ENCODE assay signal across 1 cellular context in the genomic region with DNA sequence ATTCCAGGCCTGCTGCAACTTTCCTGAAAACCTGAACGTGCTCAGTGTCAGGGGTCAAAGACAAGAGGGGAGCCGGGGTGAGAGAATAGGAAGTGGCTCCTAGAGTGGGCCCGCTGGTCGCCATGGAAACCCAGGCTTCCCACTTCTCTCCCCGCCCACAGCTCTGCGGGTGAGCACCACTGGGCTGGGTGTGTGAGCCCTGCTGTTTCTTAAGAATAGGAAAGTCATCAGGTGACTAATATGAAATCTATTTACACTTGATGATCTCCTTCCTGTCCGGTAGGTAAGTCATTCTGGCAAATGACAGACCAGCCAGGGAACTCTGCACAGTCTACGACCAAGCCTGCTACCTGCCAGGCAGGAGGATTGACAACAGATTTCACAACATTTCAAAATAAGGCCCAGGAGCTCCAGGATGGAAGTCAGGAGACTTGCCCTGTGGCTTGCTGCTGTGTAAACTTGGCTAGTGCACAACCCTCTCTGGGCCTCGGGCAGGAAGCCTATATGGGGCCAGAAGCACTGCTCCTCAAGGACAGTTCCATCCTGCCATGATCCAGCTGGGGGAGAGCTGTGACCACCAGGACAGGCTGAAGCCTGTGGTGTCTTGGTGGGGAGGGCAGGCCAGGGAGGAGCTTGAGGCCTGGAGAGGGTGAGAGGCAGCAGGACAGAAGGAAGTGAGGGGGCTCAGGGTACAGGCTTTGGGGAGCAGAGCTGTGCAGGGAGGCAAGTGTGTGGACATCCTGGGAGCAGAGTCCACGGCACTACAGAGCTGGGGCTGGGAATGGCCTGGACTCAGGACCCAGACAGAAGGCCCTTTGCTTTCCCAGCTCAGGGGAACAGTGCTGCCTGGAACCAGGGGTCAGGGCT.
TF ChIP-seq lines count a peak whose summit lies in the region.

No MANE protein-coding gene starts in this region.

TF ChIP-seq in HEK293, 187 proteins besides CTCF, POLR2A, EP300 and RAD21 (continued from another document):
- TF ChIP-seq, protein P1, sequence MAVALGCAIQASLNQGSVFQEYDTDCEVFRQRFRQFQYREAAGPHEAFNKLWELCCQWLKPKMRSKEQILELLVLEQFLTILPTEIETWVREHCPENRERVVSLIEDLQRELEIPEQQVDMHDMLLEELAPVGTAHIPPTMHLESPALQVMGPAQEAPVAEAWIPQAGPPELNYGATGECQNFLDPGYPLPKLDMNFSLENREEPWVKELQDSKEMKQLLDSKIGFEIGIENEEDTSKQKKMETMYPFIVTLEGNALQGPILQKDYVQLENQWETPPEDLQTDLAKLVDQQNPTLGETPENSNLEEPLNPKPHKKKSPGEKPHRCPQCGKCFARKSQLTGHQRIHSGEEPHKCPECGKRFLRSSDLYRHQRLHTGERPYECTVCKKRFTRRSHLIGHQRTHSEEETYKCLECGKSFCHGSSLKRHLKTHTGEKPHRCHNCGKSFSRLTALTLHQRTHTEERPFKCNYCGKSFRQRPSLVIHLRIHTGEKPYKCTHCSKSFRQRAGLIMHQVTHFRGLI (tag by site-specific recombination; IDR thresholded peaks at IDR 0.05): no peak
- TF ChIP-seq ZNF585B (tag by site-specific recombination; IDR thresholded peaks at IDR 0.05): no peak
- no peak for TF ChIP-seq IKZF3 (tag by site-specific recombination; IDR thresholded peaks at IDR 0.05)
- no peak for TF ChIP-seq ZNF214 (tag by site-specific recombination; IDR thresholded peaks at IDR 0.05; ENCODE audit: borderline replicate concordance)
- peak; percentile 66 for TF ChIP-seq ZFHX2 (tag by site-specific recombination; conservative IDR thresholded peaks at IDR 0.05)
- TF ChIP-seq EGR2 (tag by site-specific recombination; IDR thresholded peaks at IDR 0.05; ENCODE audit: low read depth): peak; percentile 38; the same call in 1 of the 2 replicates
- TF ChIP-seq, protein P2, sequence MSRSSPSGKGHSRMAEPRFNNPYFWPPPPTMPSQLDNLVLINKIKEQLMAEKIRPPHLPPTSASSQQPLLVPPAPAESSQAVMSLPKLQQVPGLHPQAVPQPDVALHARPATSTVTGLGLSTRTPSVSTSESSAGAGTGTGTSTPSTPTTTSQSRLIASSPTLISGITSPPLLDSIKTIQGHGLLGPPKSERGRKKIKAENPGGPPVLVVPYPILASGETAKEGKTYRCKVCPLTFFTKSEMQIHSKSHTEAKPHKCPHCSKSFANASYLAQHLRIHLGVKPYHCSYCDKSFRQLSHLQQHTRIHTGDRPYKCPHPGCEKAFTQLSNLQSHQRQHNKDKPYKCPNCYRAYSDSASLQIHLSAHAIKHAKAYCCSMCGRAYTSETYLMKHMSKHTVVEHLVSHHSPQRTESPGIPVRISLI (tag by site-specific recombination; IDR thresholded peaks at IDR 0.05): no peak
- TF ChIP-seq ZNF621 (tag by site-specific recombination; IDR thresholded peaks at IDR 0.05): no peak
- TF ChIP-seq ZNF473 (tag by site-specific recombination; IDR thresholded peaks at IDR 0.05): no peak
- TF ChIP-seq ZNF623 (tag by site-specific recombination; IDR thresholded peaks at IDR 0.05): no peak
- TF ChIP-seq ZSCAN16 (tag by site-specific recombination; IDR thresholded peaks at IDR 0.05): no peak
- TF ChIP-seq ZBTB1 (tag by site-specific recombination; IDR thresholded peaks at IDR 0.05): no peak
- no peak for TF ChIP-seq HOXC10 (CRISPR knock-in tag; IDR thresholded peaks at IDR 0.05)
- TF ChIP-seq, protein P3, sequence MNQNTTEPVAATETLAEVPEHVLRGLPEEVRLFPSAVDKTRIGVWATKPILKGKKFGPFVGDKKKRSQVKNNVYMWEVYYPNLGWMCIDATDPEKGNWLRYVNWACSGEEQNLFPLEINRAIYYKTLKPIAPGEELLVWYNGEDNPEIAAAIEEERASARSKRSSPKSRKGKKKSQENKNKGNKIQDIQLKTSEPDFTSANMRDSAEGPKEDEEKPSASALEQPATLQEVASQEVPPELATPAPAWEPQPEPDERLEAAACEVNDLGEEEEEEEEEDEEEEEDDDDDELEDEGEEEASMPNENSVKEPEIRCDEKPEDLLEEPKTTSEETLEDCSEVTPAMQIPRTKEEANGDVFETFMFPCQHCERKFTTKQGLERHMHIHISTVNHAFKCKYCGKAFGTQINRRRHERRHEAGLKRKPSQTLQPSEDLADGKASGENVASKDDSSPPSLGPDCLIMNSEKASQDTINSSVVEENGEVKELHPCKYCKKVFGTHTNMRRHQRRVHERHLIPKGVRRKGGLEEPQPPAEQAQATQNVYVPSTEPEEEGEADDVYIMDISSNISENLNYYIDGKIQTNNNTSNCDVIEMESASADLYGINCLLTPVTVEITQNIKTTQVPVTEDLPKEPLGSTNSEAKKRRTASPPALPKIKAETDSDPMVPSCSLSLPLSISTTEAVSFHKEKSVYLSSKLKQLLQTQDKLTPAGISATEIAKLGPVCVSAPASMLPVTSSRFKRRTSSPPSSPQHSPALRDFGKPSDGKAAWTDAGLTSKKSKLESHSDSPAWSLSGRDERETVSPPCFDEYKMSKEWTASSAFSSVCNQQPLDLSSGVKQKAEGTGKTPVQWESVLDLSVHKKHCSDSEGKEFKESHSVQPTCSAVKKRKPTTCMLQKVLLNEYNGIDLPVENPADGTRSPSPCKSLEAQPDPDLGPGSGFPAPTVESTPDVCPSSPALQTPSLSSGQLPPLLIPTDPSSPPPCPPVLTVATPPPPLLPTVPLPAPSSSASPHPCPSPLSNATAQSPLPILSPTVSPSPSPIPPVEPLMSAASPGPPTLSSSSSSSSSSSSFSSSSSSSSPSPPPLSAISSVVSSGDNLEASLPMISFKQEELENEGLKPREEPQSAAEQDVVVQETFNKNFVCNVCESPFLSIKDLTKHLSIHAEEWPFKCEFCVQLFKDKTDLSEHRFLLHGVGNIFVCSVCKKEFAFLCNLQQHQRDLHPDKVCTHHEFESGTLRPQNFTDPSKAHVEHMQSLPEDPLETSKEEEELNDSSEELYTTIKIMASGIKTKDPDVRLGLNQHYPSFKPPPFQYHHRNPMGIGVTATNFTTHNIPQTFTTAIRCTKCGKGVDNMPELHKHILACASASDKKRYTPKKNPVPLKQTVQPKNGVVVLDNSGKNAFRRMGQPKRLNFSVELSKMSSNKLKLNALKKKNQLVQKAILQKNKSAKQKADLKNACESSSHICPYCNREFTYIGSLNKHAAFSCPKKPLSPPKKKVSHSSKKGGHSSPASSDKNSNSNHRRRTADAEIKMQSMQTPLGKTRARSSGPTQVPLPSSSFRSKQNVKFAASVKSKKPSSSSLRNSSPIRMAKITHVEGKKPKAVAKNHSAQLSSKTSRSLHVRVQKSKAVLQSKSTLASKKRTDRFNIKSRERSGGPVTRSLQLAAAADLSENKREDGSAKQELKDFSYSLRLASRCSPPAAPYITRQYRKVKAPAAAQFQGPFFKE (tag by site-specific recombination; IDR thresholded peaks at IDR 0.05; ENCODE audit: borderline replicate concordance): no peak
- TF ChIP-seq TCF7L2 (IDR thresholded peaks at IDR 0.05; ENCODE audit: borderline replicate concordance, low read depth, low read length): no peak
- TF ChIP-seq ZNF184 (tag by site-specific recombination; IDR thresholded peaks at IDR 0.05): no peak
